In genomic region chr3:196987022-196987421, GRCh38 we compare ENCODE assay signal across 35 cellular contexts.
"Had no signal": no experiment of that assay in that cellular context is flagged by ENCODE, and none has a peak within 500 bp of the region (broad histone marks: within the 10 kb centered on the region; RNA-seq: fewer than 3 reads in every experiment).

No MANE protein-coding gene starts in this region.

- H3K9me3 ChIP-seq: adrenal gland, Peyer's patch had no signal

- DNase-seq: activated B cell treated with CpG ODN at 0.5 μM for 24 hours; activated CD4-positive, alpha-beta memory T cell treated with anti-CD3 and anti-CD28 coated beads, Interleukin-2, amount 10 ng/mL, durations not matched to agents 7 days and 5 days; activated CD4-positive, alpha-beta T cell treated with anti-CD3 and anti-CD28 coated beads for 4 hours; activated CD4-positive, CD25-positive, alpha-beta regulatory T cell treated with anti-CD3 and anti-CD28 coated beads, Interleukin-2, amount 50 U/mL, for 72 hours; activated CD8-positive, alpha-beta memory T cell treated with anti-CD3 and anti-CD28 coated beads for 24 hours; activated CD8-positive, alpha-beta memory T cell treated with anti-CD3 and anti-CD28 coated beads, Interleukin-2, amount 10 ng/mL, durations not matched to agents 7 days and 5 days; activated CD8-positive, alpha-beta memory T cell treated with anti-CD3 and anti-CD28 coated beads, Interleukin-2, amount 50 U/mL, for 48 hours; activated gamma-delta T cell treated with Interleukin-2 at 50 U/mL for 16 hours; activated naive CD4-positive, alpha-beta T cell treated with anti-CD3 and anti-CD28 coated beads for 36 hours; activated T-cell treated with anti-CD3 and anti-CD28 coated beads, Interleukin-2, amount 50 U/mL, for 1 hour; adrenal gland; central memory CD4-positive, alpha-beta T cell; Kasumi-1; KG1; MG63; NCI-H1048; NCI-H1105 treated with DMSO at 0.1 percent for 48 hours; NCI-H1436; NCI-H1694; NCI-H1930; NCI-H2081 treated with DMSO at 0.1 percent for 48 hours; NCI-H345; NCI-H524 treated with DMSO at 0.1 percent for 48 hours; PC-3; RPMI8226; SIG-M5; T-cell had no signal

- H3K4me3 ChIP-seq: adrenal gland, MG63, Peyer's patch had no signal

- ATAC-seq: activated CD8-positive, alpha-beta memory T cell treated with anti-CD3 and anti-CD28 coated beads, Interleukin-2, amount 10 ng/mL, durations not matched to agents 7 days and 5 days; activated naive CD4-positive, alpha-beta T cell treated with anti-CD3 and anti-CD28 coated beads, Interleukin-2, amount 50 U/mL, for 72 hours; PC-3; SK-N-SH treated with all-trans-retinoic acid at 6 μM for 48 hours; T-cell; T-helper 17 cell had no signal

- H3K9me3 Mint-ChIP-seq: activated CD4-positive, alpha-beta memory T cell treated with anti-CD3 and anti-CD28 coated beads, Interleukin-2, amount 10 ng/mL, durations not matched to agents 7 days and 5 days had no signal

- H3K27ac Mint-ChIP-seq: activated B cell treated with CpG ODN at 0.5 μM for 24 hours; activated CD4-positive, alpha-beta memory T cell treated with anti-CD3 and anti-CD28 coated beads, Interleukin-2, amount 10 ng/mL, durations not matched to agents 7 days and 5 days; activated CD8-positive, alpha-beta memory T cell treated with anti-CD3 and anti-CD28 coated beads, Interleukin-2, amount 10 ng/mL, durations not matched to agents 7 days and 5 days; activated naive CD4-positive, alpha-beta T cell treated with anti-CD3 and anti-CD28 coated beads for 36 hours; activated naive CD4-positive, alpha-beta T cell treated with anti-CD3 and anti-CD28 coated beads, Interleukin-2, amount 50 U/mL, for 72 hours; activated T-helper 2 cell treated with anti-CD3 and anti-CD28 coated beads, Interferon-gamma antibody, Interleukin-2, Interleukin-4, amounts not matched to agents 10 μg/mL and 5 μg/mL and 100 μg/mL, durations not matched to agents 14 hours and 24 hours and 36 hours; brain; T-cell; T-helper 17 cell had no signal

- H3K36me3 ChIP-seq: adrenal gland, MG63, Peyer's patch had no signal

- H3K27me3 ChIP-seq: MG63, Peyer's patch had no signal

- H3K4me1 Mint-ChIP-seq: activated B cell treated with CpG ODN at 0.5 μM for 24 hours; activated CD4-positive, alpha-beta memory T cell treated with anti-CD3 and anti-CD28 coated beads, Interleukin-2, amount 10 ng/mL, durations not matched to agents 7 days and 5 days; activated CD8-positive, alpha-beta memory T cell treated with anti-CD3 and anti-CD28 coated beads, Interleukin-2, amount 10 ng/mL, durations not matched to agents 7 days and 5 days; brain; T-cell; T-helper 17 cell had no signal

- H3K27ac ChIP-seq: adrenal gland, VCaP had no signal

- FAIRE-seq: bronchial epithelial cell had no signal

- H3K4me1 ChIP-seq: adrenal gland had no signal

- H3K36me3 Mint-ChIP-seq: brain, T-cell had no signal

- H3K4me3 Mint-ChIP-seq: activated B cell treated with CpG ODN at 0.5 μM for 24 hours; activated CD4-positive, alpha-beta memory T cell treated with anti-CD3 and anti-CD28 coated beads, Interleukin-2, amount 10 ng/mL, durations not matched to agents 7 days and 5 days; activated CD8-positive, alpha-beta memory T cell treated with anti-CD3 and anti-CD28 coated beads, Interleukin-2, amount 10 ng/mL, durations not matched to agents 7 days and 5 days; activated naive CD4-positive, alpha-beta T cell treated with anti-CD3 and anti-CD28 coated beads for 36 hours; brain; T-cell; T-helper 17 cell had no signal
